Comparison of ENCODE assay signal across 1 cellular context in genomic region chr16:2777231-2777902, GRCh38.
TF ChIP-seq lines count a peak whose summit lies in the region.

TSS of gene ELOB (minus strand) at chr16:2777280. CDS start at chr16:2777239, 41 bp downstream.

TF ChIP-seq in IMR-90, 13 proteins besides CTCF, POLR2A, EP300 and RAD21:
- TF ChIP-seq NFE2L2 (IDR thresholded peaks at IDR 0.05; ENCODE audit: low read depth, low read length) (no peak), MAZ (IDR thresholded peaks at IDR 0.05; ENCODE audit: borderline replicate concordance, low read depth, low read length) (peak; percentile 77; the same call in 1 of the 2 replicates), USF2 (IDR thresholded peaks at IDR 0.05; ENCODE audit: low read depth, low read length) (peak; percentile 33; the same call in 1 of the 2 replicates), ELK1 (IDR thresholded peaks at IDR 0.05; ENCODE audit: borderline replicate concordance, low read depth, low read length) (no peak), CHD1 (IDR thresholded peaks at IDR 0.05; ENCODE audit: low read depth, low read length) (no peak), SMC3 (IDR thresholded peaks at IDR 0.05; ENCODE audit: low read depth, low read length) (no peak), RCOR1 (IDR thresholded peaks at IDR 0.05; ENCODE audit: insufficient replicate concordance, low read length) (no peak), FOS (IDR thresholded peaks at IDR 0.05; ENCODE audit: low read depth, low read length) (no peak), BHLHE40 (IDR thresholded peaks at IDR 0.05; ENCODE audit: low read depth, low read length) (no peak; the same call in 1 of the 2 replicates), CEBPB (IDR thresholded peaks at IDR 0.05; ENCODE audit: low read depth, low read length) (no peak), MXI1 (IDR thresholded peaks at IDR 0.05; ENCODE audit: borderline replicate concordance, low read depth, low read length) (peak; percentile 58; the same call in 1 of the 2 replicates)
TF ChIP-seq in IMR-90: peak in this region for 3.
